20 cellular contexts compared by ENCODE assay signal in genomic region chr4:188887905-188888304, GRCh38.
DNase-seq lines count a peak whose midpoint lies in the region; ATAC-seq, FAIRE-seq and TF ChIP-seq lines count a peak whose summit lies in the region.
"Had no signal": no experiment of that assay in that cellular context is flagged by ENCODE, and none has a peak within 500 bp of the region (broad histone marks: within the 10 kb centered on the region; RNA-seq: fewer than 3 reads in every experiment).

No MANE protein-coding gene starts in this region.

- no peak for FAIRE-seq in HepG2 (lab: Jason Lieb, UNC)
- FAIRE-seq: G401.6, GM12878, GM19239 had no signal

- CTCF ChIA-PET in HepG2 (lab: Yijun Ruan, JAX; ENCODE audit: low intra/inter-chr PET ratio, low total read pairs) = no interaction called here

- H3K36me3 ChIP-seq in HepG2 (replicated peaks in 1 of 2; ENCODE audit: control insufficient read depth in 1 of 2, insufficient read depth in 2 of 2, low read length in 2 of 2) = no peaks in the 10 kb centered on the region
- no peaks in the 10 kb centered on the region for H3K36me3 ChIP-seq in right lobe of liver
- no peaks in the 10 kb centered on the region for H3K36me3 ChIP-seq in neuron (ENCODE audit: insufficient read depth, low read length)
- H3K36me3 ChIP-seq: BLaER1 had no signal

- in situ Hi-C loops in HepG2 (cut with HindIII; ENCODE audit: extremely low pct_ligation_motif_present, low pct_unique_long_range_greater_than_20kb) = no loop called here

- H3K27me3 ChIP-seq in HepG2 (ENCODE audit: control insufficient read depth in 1 of 2, insufficient read depth in 2 of 2, low read length in 2 of 2) (no peaks in the 10 kb centered on the region), right lobe of liver (no peaks in the 10 kb centered on the region), neuron (ENCODE audit: insufficient read depth, low read length) (no peaks in the 10 kb centered on the region)
- H3K27me3 ChIP-seq: BLaER1 had no signal

- no peak for TF ChIP-seq RAD21 in HepG2 (CRISPR knock-in tag; IDR thresholded peaks at IDR 0.05)

- H4K20me1 ChIP-seq in HepG2 (ENCODE audit: insufficient read depth, low read length) = no peaks in the 10 kb centered on the region
- H4K20me1 ChIP-seq: BLaER1 had no signal

- H3K4me3 ChIP-seq in HepG2 (replicated peaks in 1 of 3; ENCODE audit: insufficient read depth in 1 of 3, low read depth in 2 of 3, low read length in 3 of 3) = no peak overlapping the region
- H3K4me3 ChIP-seq in right lobe of liver = no peak overlapping the region
- no peak overlapping the region for H3K4me3 ChIP-seq in fibroblast of villous mesenchyme (ENCODE audit: low read depth, low read length)
- no peak overlapping the region for H3K4me3 ChIP-seq in neuron (ENCODE audit: low read length)
- H3K4me3 ChIP-seq: BLaER1, GM12878, GM23248 had no signal

- no peak for DNase-seq in HepG2 (ENCODE audit: low spot score)
- DNase-seq in right lobe of liver = no peak
- peak; percentile 28 for DNase-seq in fibroblast of villous mesenchyme (ENCODE audit: low read depth)
- DNase-seq in SW480 (ENCODE audit: low spot score) = no peak
- DNase-seq: Caco-2; CD4-positive, CD25-positive, alpha-beta regulatory T cell; CD8-positive, alpha-beta T cell; DMS153; DND-41; GM23248; H9 had no signal

- ATAC-seq in HepG2 = no peak
- ATAC-seq in right lobe of liver = no peak
- ATAC-seq in HG02938 (IDR thresholded peaks at IDR 0.05; ENCODE audit: unreplicated experiment) = no peak
- ATAC-seq: CD8-positive, alpha-beta T cell; GM12878; HCT116 had no signal

- H2AFZ ChIP-seq in HepG2 (ENCODE audit: low read length) (no peak overlapping the region), neuron (ENCODE audit: low read depth, low read length) (peak overlapping the region; percentile 5)
- H2AFZ ChIP-seq: GM23248 had no signal

- 5% methylated on average over 2 of the region's 2 CpGs for whole genome bisulfite sequencing in HepG2 (ENCODE audit: low lambda C conversion rate)
- 41% methylated on average over 2 of the region's 2 CpGs for WGBS in right lobe of liver (ENCODE audit: insufficient coverage, low coverage, low lambda C conversion rate, missing lambda C conversion rate)

- TF ChIP-seq CTCF in HepG2 (CRISPR knock-in tag; IDR thresholded peaks at IDR 0.05) = no peak
- no peak for TF ChIP-seq CTCF in right lobe of liver (IDR thresholded peaks at IDR 0.05)
- no peak for TF ChIP-seq CTCF in fibroblast of villous mesenchyme (IDR thresholded peaks at IDR 0.05; ENCODE audit: insufficient read depth, low read depth, low read length)

- no peaks in the 10 kb centered on the region for H3K79me2 ChIP-seq in HepG2 (ENCODE audit: insufficient read depth, low read length)

- intact Hi-C loops in HepG2 (cut with micrococcal nuclease; ENCODE audit: unreplicated experiment) = no loop called here
- intact Hi-C loops in right lobe of liver (cut with DNase I) = no loop called here

- TF ChIP-seq EP300 in HepG2 (IDR thresholded peaks at IDR 0.05; ENCODE audit: low read depth in 2 of 2, low read length in 2 of 2) (no peak), HepG2 (CRISPR knock-in tag; IDR thresholded peaks at IDR 0.05; ENCODE audit: borderline replicate concordance) (no peak)

- TF ChIP-seq POLR2A in HepG2 (IDR thresholded peaks at IDR 0.05; ENCODE audit: insufficient read depth in 1 of 2, low read depth in 2 of 2, low read length in 2 of 2) (no peak), right lobe of liver (IDR thresholded peaks at IDR 0.05) (no peak)

- no TSS peak for BruUV-seq in HepG2 (replicated peaks; lab: Mats Ljungman, UMichigan)

- H3K27ac ChIP-seq in HepG2 (ENCODE audit: extremely low read length, insufficient read depth, low read length) = no peak overlapping the region
- H3K27ac ChIP-seq in right lobe of liver = no peak overlapping the region
- H3K27ac ChIP-seq: 22Rv1, BLaER1, C4-2B, GM23248 had no signal

- H3K4me2 ChIP-seq in HepG2 (ENCODE audit: low read depth, low read length) = no peak overlapping the region
- H3K4me2 ChIP-seq: BLaER1 had no signal

- H3K9ac ChIP-seq in HepG2 (ENCODE audit: insufficient read depth, low read depth, low read length) = no peak overlapping the region
- H3K9ac ChIP-seq: BLaER1, GM23248 had no signal

- no peaks in the 10 kb centered on the region for H3K4me1 ChIP-seq in HepG2 (ENCODE audit: insufficient read depth, low read length)
- no peaks in the 10 kb centered on the region for H3K4me1 ChIP-seq in right lobe of liver
- no peaks in the 10 kb centered on the region for H3K4me1 ChIP-seq in neuron (ENCODE audit: insufficient read depth, low read length)
- H3K4me1 ChIP-seq: BLaER1, Caco-2 had no signal

- H3K9me3 ChIP-seq in HepG2 (ENCODE audit: low read length) (peaks cover 2% of the 10 kb centered on the region; the same call in 1 of the 2 replicates), right lobe of liver (no peaks in the 10 kb centered on the region), neuron (ENCODE audit: low read length) (no peaks in the 10 kb centered on the region)
- H3K9me3 ChIP-seq: Caco-2 had no signal

- POLR2A ChIA-PET in HepG2 (lab: Yijun Ruan, JAX) = no interaction called here

TF ChIP-seq in HepG2, 621 proteins besides CTCF, POLR2A, EP300 and RAD21:
- TF ChIP-seq ZNF547 (CRISPR knock-in tag; IDR thresholded peaks at IDR 0.05) (no peak), ZNF75D (CRISPR knock-in tag; IDR thresholded peaks at IDR 0.05; ENCODE audit: borderline replicate concordance) (no peak), CEBPB (IDR thresholded peaks at IDR 0.05; ENCODE audit: borderline replicate concordance, low read depth, low read length) (0 out of 2 replicates have a peak, but pooled peaks have one; percentile 23), RXRA (CRISPR knock-in tag; IDR thresholded peaks at IDR 0.05) (no peak)
TF ChIP-seq in HepG2: peak in this region for 1.
